Comparison of ENCODE assay signal across 14 cellular contexts in the genomic region with DNA sequence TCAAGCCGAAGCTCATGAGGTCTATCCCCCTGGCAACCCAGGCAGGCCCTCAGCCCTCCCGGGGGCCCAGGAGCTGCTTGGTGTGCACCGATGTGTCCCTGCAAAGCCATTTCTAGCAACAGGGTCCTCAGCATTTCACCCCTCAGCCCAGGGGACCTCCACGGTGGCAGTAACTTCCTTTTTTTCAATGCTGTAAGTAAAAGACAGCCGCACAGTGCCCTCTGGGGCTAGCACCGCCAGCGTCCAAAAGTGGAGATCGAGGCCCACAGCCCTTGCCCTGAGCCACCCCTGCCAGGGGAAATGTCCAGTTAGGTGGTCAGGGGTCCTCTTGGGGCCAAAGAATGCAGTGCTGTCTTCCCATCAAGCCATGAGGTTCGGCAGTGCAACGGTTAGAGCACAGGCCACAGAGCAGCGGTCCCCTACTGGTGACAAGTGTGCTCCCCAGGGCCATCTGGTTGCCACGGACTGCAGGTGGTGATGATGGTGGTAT.
DNase-seq lines count a peak whose midpoint lies in the region; ATAC-seq, FAIRE-seq and TF ChIP-seq lines count a peak whose summit lies in the region.
"Had no signal": no experiment of that assay in that cellular context is flagged by ENCODE, and none has a peak within 500 bp of the region (broad histone marks: within the 10 kb centered on the region; RNA-seq: fewer than 3 reads in every experiment).

No MANE protein-coding gene starts in this region.

- no peak overlapping the region for H3K27ac Mint-ChIP-seq in WTC11
- H3K27ac Mint-ChIP-seq in neural crest cell (ENCODE audit: unreplicated experiment), result peak overlapping the region; percentile 75
- H3K27ac Mint-ChIP-seq: activated naive CD8-positive, alpha-beta T cell treated with anti-CD3 and anti-CD28 coated beads for 36 hours had no signal

- H3K4me1 Mint-ChIP-seq in WTC11 (peaks cover 16% of the 10 kb centered on the region), neural crest cell (peaks cover 21% of the 10 kb centered on the region)
- H3K4me1 Mint-ChIP-seq: activated naive CD8-positive, alpha-beta T cell treated with anti-CD3 and anti-CD28 coated beads for 36 hours had no signal

- no peak for TF ChIP-seq POLR2A in H54 (IDR thresholded peaks at IDR 0.05; ENCODE audit: low read depth, low read length)

- no peaks in the 10 kb centered on the region for H3K36me3 Mint-ChIP-seq in WTC11
- H3K36me3 Mint-ChIP-seq in neural crest cell (ENCODE audit: low read depth), result no peaks in the 10 kb centered on the region
- H3K36me3 Mint-ChIP-seq: activated naive CD8-positive, alpha-beta T cell treated with anti-CD3 and anti-CD28 coated beads for 36 hours had no signal

- no peak overlapping the region for H3K4me3 Mint-ChIP-seq in WTC11
- peak overlapping the region; percentile 11 for H3K4me3 Mint-ChIP-seq in neural crest cell
- H3K4me3 Mint-ChIP-seq: activated naive CD8-positive, alpha-beta T cell treated with anti-CD3 and anti-CD28 coated beads for 36 hours had no signal

- H3K27me3 Mint-ChIP-seq in WTC11 (ENCODE audit: low read depth) (no peaks in the 10 kb centered on the region; the same call in 1 of the 2 replicates), neural crest cell (ENCODE audit: low read depth) (peaks cover 36% of the 10 kb centered on the region)
- H3K27me3 Mint-ChIP-seq: activated naive CD8-positive, alpha-beta T cell treated with anti-CD3 and anti-CD28 coated beads for 36 hours had no signal

- 0 out of 2 replicates have a peak, but pooled peaks have one; percentile 20 for ATAC-seq in WTC11
- ATAC-seq: activated CD4-positive, CD25-positive, alpha-beta regulatory T cell treated with anti-CD3 and anti-CD28 coated beads, Interleukin-2, amount 50 U/mL, for 24 hours had no signal

- CTCF ChIA-PET in WTC11 (lab: Charles Lee), result interaction anchor here (0.6 to 4.1 kb wide), 3 partner anchors 24 to 553 kb away, joined by 4 to 27 read pairs (median 6); no protein-coding TSS in a partner anchor

- H3K9me3 Mint-ChIP-seq in WTC11 (peaks cover 4% of the 10 kb centered on the region; the same call in 1 of the 2 replicates), neural crest cell (no peaks in the 10 kb centered on the region)
- H3K9me3 Mint-ChIP-seq: activated naive CD8-positive, alpha-beta T cell treated with anti-CD3 and anti-CD28 coated beads for 36 hours had no signal

- POLR2A ChIA-PET in WTC11 (lab: Charles Lee), result no interaction called here

- DNase-seq in GDM1 (lab: John Stamatoyannopoulos, UW) (peak; percentile 46), KBM-7 (peak; percentile 83), WTC11 (ENCODE audit: low spot score) (no peak), neural crest cell (ENCODE audit: low read depth, low spot score) (no peak), DMS79 treated with DMSO at 0.1 percent for 48 hours (lab: John Stamatoyannopoulos, UW) (no peak), H54 (ENCODE audit: insufficient read length, low spot score) (no peak), GM03348 (ENCODE audit: low spot score) (no peak)
- no peak for DNase-seq in stimulated activated CD4-positive, alpha-beta T cell treated with anti-CD3 and anti-CD28 coated beads, Interleukin-2, amount 100 ng/mL, for 24 hours
- DNase-seq: activated CD8-positive, alpha-beta memory T cell treated with anti-CD3 and anti-CD28 coated beads, Interleukin-2, amount 50 U/mL, for 48 hours; activated naive CD8-positive, alpha-beta T cell treated with anti-CD3 and anti-CD28 coated beads for 36 hours; mesendoderm; MM.1S had no signal

- TF ChIP-seq CTCF in WTC11 (IDR thresholded peaks at IDR 0.05) (no peak), neural crest cell (conservative IDR thresholded peaks at IDR 0.05) (no peak)

- no peak for FAIRE-seq in H54 (lab: Jason Lieb, UNC)
- FAIRE-seq: D721Med had no signal

- in situ Hi-C loops in KBM-7 (cut with MboI; ENCODE audit: low pct_unique_long_range_greater_than_20kb, low sequenced_read_pairs), result loop anchor here (25.0 kb wide), 1 partner anchor 545 kb away; no protein-coding TSS in a partner anchor

TF ChIP-seq in WTC11, 78 proteins besides CTCF, POLR2A, EP300 and RAD21 (continues in another document):
- TF ChIP-seq ZNF396 (CRISPR knock-in tag; IDR thresholded peaks at IDR 0.05; ENCODE audit: borderline replicate concordance) (no peak), SOX15 (CRISPR knock-in tag; IDR thresholded peaks at IDR 0.05) (no peak), PRRX2 (CRISPR knock-in tag; IDR thresholded peaks at IDR 0.05) (no peak)
- TF ChIP-seq, protein P1, sequence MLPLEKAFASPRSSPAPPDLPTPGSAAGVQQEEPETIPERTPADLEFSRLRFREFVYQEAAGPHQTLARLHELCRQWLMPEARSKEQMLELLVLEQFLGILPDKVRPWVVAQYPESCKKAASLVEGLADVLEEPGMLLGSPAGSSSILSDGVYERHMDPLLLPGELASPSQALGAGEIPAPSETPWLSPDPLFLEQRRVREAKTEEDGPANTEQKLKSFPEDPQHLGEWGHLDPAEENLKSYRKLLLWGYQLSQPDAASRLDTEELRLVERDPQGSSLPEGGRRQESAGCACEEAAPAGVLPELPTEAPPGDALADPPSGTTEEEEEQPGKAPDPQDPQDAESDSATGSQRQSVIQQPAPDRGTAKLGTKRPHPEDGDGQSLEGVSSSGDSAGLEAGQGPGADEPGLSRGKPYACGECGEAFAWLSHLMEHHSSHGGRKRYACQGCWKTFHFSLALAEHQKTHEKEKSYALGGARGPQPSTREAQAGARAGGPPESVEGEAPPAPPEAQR (CRISPR knock-in tag; IDR thresholded peaks at IDR 0.05), result no peak
- TF ChIP-seq, protein P2, sequence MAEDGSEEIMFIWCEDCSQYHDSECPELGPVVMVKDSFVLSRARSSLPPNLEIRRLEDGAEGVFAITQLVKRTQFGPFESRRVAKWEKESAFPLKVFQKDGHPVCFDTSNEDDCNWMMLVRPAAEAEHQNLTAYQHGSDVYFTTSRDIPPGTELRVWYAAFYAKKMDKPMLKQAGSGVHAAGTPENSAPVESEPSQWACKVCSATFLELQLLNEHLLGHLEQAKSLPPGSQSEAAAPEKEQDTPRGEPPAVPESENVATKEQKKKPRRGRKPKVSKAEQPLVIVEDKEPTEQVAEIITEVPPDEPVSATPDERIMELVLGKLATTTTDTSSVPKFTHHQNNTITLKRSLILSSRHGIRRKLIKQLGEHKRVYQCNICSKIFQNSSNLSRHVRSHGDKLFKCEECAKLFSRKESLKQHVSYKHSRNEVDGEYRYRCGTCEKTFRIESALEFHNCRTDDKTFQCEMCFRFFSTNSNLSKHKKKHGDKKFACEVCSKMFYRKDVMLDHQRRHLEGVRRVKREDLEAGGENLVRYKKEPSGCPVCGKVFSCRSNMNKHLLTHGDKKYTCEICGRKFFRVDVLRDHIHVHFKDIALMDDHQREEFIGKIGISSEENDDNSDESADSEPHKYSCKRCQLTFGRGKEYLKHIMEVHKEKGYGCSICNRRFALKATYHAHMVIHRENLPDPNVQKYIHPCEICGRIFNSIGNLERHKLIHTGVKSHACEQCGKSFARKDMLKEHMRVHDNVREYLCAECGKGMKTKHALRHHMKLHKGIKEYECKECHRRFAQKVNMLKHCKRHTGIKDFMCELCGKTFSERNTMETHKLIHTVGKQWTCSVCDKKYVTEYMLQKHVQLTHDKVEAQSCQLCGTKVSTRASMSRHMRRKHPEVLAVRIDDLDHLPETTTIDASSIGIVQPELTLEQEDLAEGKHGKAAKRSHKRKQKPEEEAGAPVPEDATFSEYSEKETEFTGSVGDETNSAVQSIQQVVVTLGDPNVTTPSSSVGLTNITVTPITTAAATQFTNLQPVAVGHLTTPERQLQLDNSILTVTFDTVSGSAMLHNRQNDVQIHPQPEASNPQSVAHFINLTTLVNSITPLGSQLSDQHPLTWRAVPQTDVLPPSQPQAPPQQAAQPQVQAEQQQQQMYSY (CRISPR knock-in tag; IDR thresholded peaks at IDR 0.05), result no peak
- TF ChIP-seq, protein P3, sequence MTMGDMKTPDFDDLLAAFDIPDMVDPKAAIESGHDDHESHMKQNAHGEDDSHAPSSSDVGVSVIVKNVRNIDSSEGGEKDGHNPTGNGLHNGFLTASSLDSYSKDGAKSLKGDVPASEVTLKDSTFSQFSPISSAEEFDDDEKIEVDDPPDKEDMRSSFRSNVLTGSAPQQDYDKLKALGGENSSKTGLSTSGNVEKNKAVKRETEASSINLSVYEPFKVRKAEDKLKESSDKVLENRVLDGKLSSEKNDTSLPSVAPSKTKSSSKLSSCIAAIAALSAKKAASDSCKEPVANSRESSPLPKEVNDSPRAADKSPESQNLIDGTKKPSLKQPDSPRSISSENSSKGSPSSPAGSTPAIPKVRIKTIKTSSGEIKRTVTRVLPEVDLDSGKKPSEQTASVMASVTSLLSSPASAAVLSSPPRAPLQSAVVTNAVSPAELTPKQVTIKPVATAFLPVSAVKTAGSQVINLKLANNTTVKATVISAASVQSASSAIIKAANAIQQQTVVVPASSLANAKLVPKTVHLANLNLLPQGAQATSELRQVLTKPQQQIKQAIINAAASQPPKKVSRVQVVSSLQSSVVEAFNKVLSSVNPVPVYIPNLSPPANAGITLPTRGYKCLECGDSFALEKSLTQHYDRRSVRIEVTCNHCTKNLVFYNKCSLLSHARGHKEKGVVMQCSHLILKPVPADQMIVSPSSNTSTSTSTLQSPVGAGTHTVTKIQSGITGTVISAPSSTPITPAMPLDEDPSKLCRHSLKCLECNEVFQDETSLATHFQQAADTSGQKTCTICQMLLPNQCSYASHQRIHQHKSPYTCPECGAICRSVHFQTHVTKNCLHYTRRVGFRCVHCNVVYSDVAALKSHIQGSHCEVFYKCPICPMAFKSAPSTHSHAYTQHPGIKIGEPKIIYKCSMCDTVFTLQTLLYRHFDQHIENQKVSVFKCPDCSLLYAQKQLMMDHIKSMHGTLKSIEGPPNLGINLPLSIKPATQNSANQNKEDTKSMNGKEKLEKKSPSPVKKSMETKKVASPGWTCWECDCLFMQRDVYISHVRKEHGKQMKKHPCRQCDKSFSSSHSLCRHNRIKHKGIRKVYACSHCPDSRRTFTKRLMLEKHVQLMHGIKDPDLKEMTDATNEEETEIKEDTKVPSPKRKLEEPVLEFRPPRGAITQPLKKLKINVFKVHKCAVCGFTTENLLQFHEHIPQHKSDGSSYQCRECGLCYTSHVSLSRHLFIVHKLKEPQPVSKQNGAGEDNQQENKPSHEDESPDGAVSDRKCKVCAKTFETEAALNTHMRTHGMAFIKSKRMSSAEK (CRISPR knock-in tag; IDR thresholded peaks at IDR 0.05; ENCODE audit: borderline replicate concordance), result no peak
- TF ChIP-seq, protein P4, sequence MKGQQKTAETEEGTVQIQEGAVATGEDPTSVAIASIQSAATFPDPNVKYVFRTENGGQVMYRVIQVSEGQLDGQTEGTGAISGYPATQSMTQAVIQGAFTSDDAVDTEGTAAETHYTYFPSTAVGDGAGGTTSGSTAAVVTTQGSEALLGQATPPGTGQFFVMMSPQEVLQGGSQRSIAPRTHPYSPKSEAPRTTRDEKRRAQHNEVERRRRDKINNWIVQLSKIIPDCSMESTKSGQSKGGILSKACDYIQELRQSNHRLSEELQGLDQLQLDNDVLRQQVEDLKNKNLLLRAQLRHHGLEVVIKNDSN (CRISPR knock-in tag; IDR thresholded peaks at IDR 0.05), result no peak

Comparison
In these comparisons a context has a peak if more than half of its experiments do, and no peak if none do; other contexts are left out.
1. DNase-seq: peak in GDM1 (single experiment) and KBM-7 (single experiment); none in WTC11 (single experiment), neural crest cell (single experiment), DMS79 treated with DMSO at 0.1 percent for 48 hours (single experiment), stimulated activated CD4-positive, alpha-beta T cell treated with anti-CD3 and anti-CD28 coated beads, Interleukin-2, amount 100 ng/mL, for 24 hours (0 of 2), H54 (single experiment) and GM03348 (single experiment).